Comparison of ENCODE assay signal across 25 cellular contexts in genomic region chr6:8088886-8089285, GRCh38.
"Had no signal": no experiment of that assay in that cellular context is flagged by ENCODE, and none has a peak within 500 bp of the region (broad histone marks: within the 10 kb centered on the region; RNA-seq: fewer than 3 reads in every experiment).

No MANE protein-coding gene starts in this region.

- H3K9me3 ChIP-seq: breast epithelium, pancreas, psoas muscle, right atrium auricular region, suprapubic skin, transverse colon had no signal

- H3K36me3 ChIP-seq: breast epithelium had no signal

- H3K27ac Mint-ChIP-seq: activated naive CD4-positive, alpha-beta T cell treated with anti-CD3 and anti-CD28 coated beads for 36 hours; nephron progenitor cell; stimulated activated naive CD8-positive, alpha-beta T cell treated with anti-CD3 and anti-CD28 coated beads, Interleukin-15, Interleukin-2, amounts not matched to agents 100 ng/mL and 50 ng/mL, for 24 hours; T-helper 1 cell treated with Interleukin-12 subunit alpha and Interleukin-12 subunit beta and Interleukin-4 antibody, amounts not matched to agents 30 μg/mL and 1 μg/mL, for 36 hours had no signal

- FAIRE-seq: astrocyte, keratinocyte, pancreas, urothelium cell line had no signal

- H3K27me3 Mint-ChIP-seq: central memory CD8-positive, alpha-beta T cell; stimulated activated naive CD8-positive, alpha-beta T cell treated with anti-CD3 and anti-CD28 coated beads, Interleukin-15, Interleukin-2, amounts not matched to agents 100 ng/mL and 50 ng/mL, for 24 hours had no signal

- H3K4me3 Mint-ChIP-seq: activated naive CD4-positive, alpha-beta T cell treated with anti-CD3 and anti-CD28 coated beads for 36 hours; activated T-cell treated with anti-CD3 and anti-CD28 coated beads, Interleukin-2, amount 50 U/mL, for 4 hours; central memory CD8-positive, alpha-beta T cell; nephron progenitor cell; stimulated activated naive CD8-positive, alpha-beta T cell treated with anti-CD3 and anti-CD28 coated beads, Interleukin-15, Interleukin-2, amounts not matched to agents 100 ng/mL and 50 ng/mL, for 24 hours; T-helper 1 cell treated with Interleukin-12 subunit alpha and Interleukin-12 subunit beta and Interleukin-4 antibody, amounts not matched to agents 30 μg/mL and 1 μg/mL, for 36 hours had no signal

- ATAC-seq: activated T-cell treated with anti-CD3 and anti-CD28 coated beads, Interleukin-2, amount 50 U/mL, for 4 hours; heart right ventricle; left colon; pancreas; psoas muscle had no signal

- H3K4me1 Mint-ChIP-seq: nephron progenitor cell had no signal

- H3K9me3 Mint-ChIP-seq: central memory CD8-positive, alpha-beta T cell; stimulated activated naive CD8-positive, alpha-beta T cell treated with anti-CD3 and anti-CD28 coated beads, Interleukin-15, Interleukin-2, amounts not matched to agents 100 ng/mL and 50 ng/mL, for 24 hours had no signal

- H3K4me1 ChIP-seq: breast epithelium, right atrium auricular region, transverse colon had no signal

- H3K27me3 ChIP-seq: breast epithelium, heart right ventricle, pancreas, right atrium auricular region, suprapubic skin, transverse colon had no signal

- DNase-seq: activated CD4-positive, alpha-beta T cell treated with anti-CD3 and anti-CD28 coated beads for 4 hours; activated CD4-positive, alpha-beta T cell treated with anti-CD3 and anti-CD28 coated beads, Interleukin-2, amount 50 U/mL, for 48 hours; activated CD4-positive, CD25-positive, alpha-beta regulatory T cell; activated CD8-positive, alpha-beta memory T cell treated with anti-CD3 and anti-CD28 coated beads, Interleukin-2, amount 50 U/mL, for 48 hours; activated naive CD4-positive, alpha-beta T cell treated with anti-CD3 and anti-CD28 coated beads for 36 hours; activated T-cell treated with anti-CD3 and anti-CD28 coated beads, Interleukin-2, amount 50 U/mL, for 4 hours; cortex of kidney; heart right ventricle; left colon; mesenchymal stem cell; nephron progenitor cell; pancreas; psoas muscle; stimulated activated CD4-positive, alpha-beta T cell treated with anti-CD3 and anti-CD28 coated beads, Interleukin-4, amount 100 ng/mL, for 4 hours; T1000; transverse colon had no signal

- H3K4me3 ChIP-seq: breast epithelium, heart right ventricle, pancreas, psoas muscle, right atrium auricular region, suprapubic skin, transverse colon had no signal

- H3K27ac ChIP-seq: breast epithelium, heart right ventricle, pancreas, psoas muscle, right atrium auricular region, suprapubic skin, transverse colon had no signal
